In genomic region chrX:135974279-135974856, GRCh38 we compare ENCODE assay signal across 8 cellular contexts. TPM values are rescaled to one million over a fixed set of nuclear protein-coding genes. Genes with fewer than 3 reads are reported as not detected.
DNase-seq lines count a peak whose midpoint lies in the region; ATAC-seq, FAIRE-seq and TF ChIP-seq lines count a peak whose summit lies in the region.

No MANE protein-coding gene starts in this region.

- peak overlapping the region in 3 of 21 experiments; percentile 12 to 61 (median 41) for H3K27ac ChIP-seq in skin epidermis

- TF ChIP-seq CTCF in AG09309 (IDR thresholded peaks at IDR 0.05; ENCODE audit: control insufficient read depth, insufficient read depth, low read depth, low read length, missing control alignments) (no peak), astrocyte of the spinal cord (IDR thresholded peaks at IDR 0.05; ENCODE audit: low read depth, low read length) (no peak)

- H3K4me3 ChIP-seq in AG09309 (ENCODE audit: control insufficient read depth, low read depth, low read length) (peak overlapping the region; percentile 37), astrocyte of the spinal cord (ENCODE audit: low read depth, low read length) (peak overlapping the region; percentile 18), skin epidermis (peak overlapping the region; percentile 14 to 33 (median 21))

- no peak for FAIRE-seq in frontal cortex (lab: Jason Lieb, UNC)

- ATAC-seq in HG03521 (IDR thresholded peaks at IDR 0.05; ENCODE audit: unreplicated experiment): peak; percentile 6

- DNase-seq in AG09309 (ENCODE audit: low read depth) (no peak), SW480 (ENCODE audit: low spot score) (peak; percentile 32), astrocyte of the spinal cord (ENCODE audit: low read depth, low spot score) (peak; percentile 55), iPS-NIHi11 (ENCODE audit: low spot score) (peak; percentile 82), frontal cortex (ENCODE audit: low spot score in 2 of 2) (no peak), NOMO-1 (lab: John Stamatoyannopoulos, UW; ENCODE audit: unreplicated experiment in 2 of 2) (no peak)

- in situ Hi-C loops in astrocyte of the spinal cord (cut with HindIII; ENCODE audit: low sequenced_read_pairs): no loop called here

RNA-seq across cellular contexts. Expression of gene MMGT1, which starts 0.6 kb away (rescaled TPM):
- 14.3 TPM for total RNA-seq in frontal cortex

RNA-seq across cellular contexts. Expression of gene SLC9A6, which starts 10.9 kb away (rescaled TPM):
- 160 TPM for total RNA-seq in frontal cortex

Comparison
In these comparisons a context has a peak if more than half of its experiments do, and no peak if none do; other contexts are left out.
1. DNase-seq: peak in SW480 (single experiment), astrocyte of the spinal cord (single experiment) and iPS-NIHi11 (single experiment); none in AG09309 (single experiment), frontal cortex (0 of 2) and NOMO-1 (0 of 2).
2. Peak in every context shown above with its lines, with median percentiles within 50 percentile points of each other: H3K4me3 ChIP-seq.